ENCODE assay signal across 29 cellular contexts in the genomic region with DNA sequence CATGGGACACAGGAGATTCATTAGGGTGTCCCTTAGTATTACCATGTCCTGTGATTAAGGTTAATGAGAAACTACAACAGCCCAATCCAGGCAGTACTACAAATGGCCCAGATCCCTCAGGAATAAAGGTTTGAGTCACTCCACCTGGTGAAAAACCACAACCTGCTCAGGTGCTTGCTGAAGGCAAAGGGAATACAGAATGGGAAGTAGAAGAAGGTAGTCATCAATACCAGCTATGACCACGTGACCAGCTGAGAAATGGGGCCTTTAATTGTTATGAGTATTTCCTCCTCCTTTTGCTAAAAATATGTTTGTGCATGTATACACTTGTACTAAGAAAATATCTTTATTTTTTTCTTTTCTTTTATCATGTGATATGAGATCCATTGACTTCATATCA.
DNase-seq lines count a peak whose midpoint lies in the region; ATAC-seq, FAIRE-seq and TF ChIP-seq lines count a peak whose summit lies in the region.
"Had no signal": no experiment of that assay in that cellular context is flagged by ENCODE, and none has a peak within 500 bp of the region (broad histone marks: within the 10 kb centered on the region; RNA-seq: fewer than 3 reads in every experiment).

No MANE protein-coding gene starts in this region.

- no peak for FAIRE-seq in HepG2 (lab: Jason Lieb, UNC)
- no peak for FAIRE-seq in bronchial epithelial cell (lab: Jason Lieb, UNC)
- FAIRE-seq: A204.1, GM12878, GM12892, GM18507 had no signal

- no peak for TF ChIP-seq CTCF in HepG2 (CRISPR knock-in tag; IDR thresholded peaks at IDR 0.05)
- TF ChIP-seq CTCF in right lobe of liver (IDR thresholded peaks at IDR 0.05) = no peak
- TF ChIP-seq CTCF in bronchial epithelial cell (IDR thresholded peaks at IDR 0.05; ENCODE audit: insufficient read depth, low read length, severe bottlenecking) = no peak
- TF ChIP-seq CTCF in foreskin keratinocyte (conservative IDR thresholded peaks at IDR 0.05) = no peak
- TF ChIP-seq CTCF in osteocyte (IDR thresholded peaks at IDR 0.05) = no peak

- no peaks in the 10 kb centered on the region for H3K79me2 ChIP-seq in HepG2 (ENCODE audit: insufficient read depth, low read length)

- WGBS in HepG2 (ENCODE audit: low lambda C conversion rate) = 0% methylated on average over 1 of the region's 1 CpG
- WGBS in right lobe of liver (ENCODE audit: insufficient coverage, low coverage, low lambda C conversion rate, missing lambda C conversion rate) = 27% methylated on average over 1 of the region's 1 CpG

- H3K36me3 Mint-ChIP-seq in osteocyte (ENCODE audit: unreplicated experiment) = peaks cover 4% of the 10 kb centered on the region
- H3K36me3 Mint-ChIP-seq: CD14-positive monocyte; CD4-positive, alpha-beta memory T cell; CD4-positive, CD25-positive, alpha-beta regulatory T cell; CD8-positive, alpha-beta memory T cell had no signal

- BruUV-seq in HepG2 (replicated peaks; lab: Mats Ljungman, UMichigan) = no TSS peak

- H3K4me1 Mint-ChIP-seq in osteocyte (ENCODE audit: unreplicated experiment) = peaks cover 30% of the 10 kb centered on the region
- H3K4me1 Mint-ChIP-seq: CD14-positive monocyte; CD4-positive, alpha-beta memory T cell; CD4-positive, CD25-positive, alpha-beta regulatory T cell; CD8-positive, alpha-beta memory T cell had no signal

- H3K9me3 ChIP-seq in HepG2 (ENCODE audit: low read length) (peaks cover 92% of the 10 kb centered on the region), right lobe of liver (no peaks in the 10 kb centered on the region)

- in situ Hi-C loops in HepG2 (cut with HindIII; ENCODE audit: extremely low pct_ligation_motif_present, low pct_unique_long_range_greater_than_20kb) = no loop called here

- no peaks in the 10 kb centered on the region for H3K27me3 Mint-ChIP-seq in osteocyte (ENCODE audit: unreplicated experiment)
- H3K27me3 Mint-ChIP-seq: CD4-positive, alpha-beta memory T cell; CD4-positive, CD25-positive, alpha-beta regulatory T cell; CD8-positive, alpha-beta memory T cell had no signal

- H2AFZ ChIP-seq in HepG2 (ENCODE audit: low read length) = no peak overlapping the region

- DNase-seq in HepG2 (ENCODE audit: low spot score) = no peak
- no peak for DNase-seq in right lobe of liver
- peak; percentile 67 for DNase-seq in bronchial epithelial cell (ENCODE audit: low read depth)
- peak; percentile 60 to 84 for DNase-seq in foreskin keratinocyte
- DNase-seq in osteocyte (ENCODE audit: extremely low spot score, unreplicated experiment) = no peak
- no peak for DNase-seq in activated CD8-positive, alpha-beta memory T cell treated with anti-CD3 and anti-CD28 coated beads, Interleukin-2, amount 50 U/mL, for 4 hours
- DNase-seq: 8988T; ACHN; BE2C; C1 segment of cervical spinal cord; CD4-positive, alpha-beta memory T cell; CD4-positive, CD25-positive, alpha-beta regulatory T cell; CD8-positive, alpha-beta memory T cell; COR-L47; DMS 273 treated with DMSO at 0.1 percent for 48 hours; DMS153; DMS53; DMS79; DND-41; EL; GDM1 had no signal

- peak overlapping the region; percentile 59 for H3K27ac Mint-ChIP-seq in osteocyte (ENCODE audit: unreplicated experiment)
- H3K27ac Mint-ChIP-seq: CD14-positive monocyte; CD4-positive, alpha-beta memory T cell; CD4-positive, CD25-positive, alpha-beta regulatory T cell; CD8-positive, alpha-beta memory T cell had no signal

- TF ChIP-seq RAD21 in HepG2 (CRISPR knock-in tag; IDR thresholded peaks at IDR 0.05) = no peak

- CTCF ChIA-PET in HepG2 (lab: Yijun Ruan, JAX; ENCODE audit: low intra/inter-chr PET ratio, low total read pairs) = no interaction called here

- ATAC-seq in HepG2 (no peak), right lobe of liver (no peak), foreskin keratinocyte (peak; percentile 93), esophagus mucosa (no peak), GM19452 (IDR thresholded peaks at IDR 0.05; ENCODE audit: unreplicated experiment) (no peak)
- ATAC-seq: GM12878 had no signal

- H3K27ac ChIP-seq in HepG2 (ENCODE audit: extremely low read length, insufficient read depth, low read length) (no peak overlapping the region), right lobe of liver (no peak overlapping the region), foreskin keratinocyte (no peak overlapping the region)
- H3K27ac ChIP-seq: BLaER1 had no signal

- H3K4me2 ChIP-seq in HepG2 (ENCODE audit: low read depth, low read length) = no peak overlapping the region
- H3K4me2 ChIP-seq: BLaER1 had no signal

- no peak overlapping the region for H3K4me3 Mint-ChIP-seq in osteocyte (ENCODE audit: unreplicated experiment)
- H3K4me3 Mint-ChIP-seq: CD14-positive monocyte; CD4-positive, alpha-beta memory T cell; CD4-positive, CD25-positive, alpha-beta regulatory T cell; CD8-positive, alpha-beta memory T cell had no signal

- H3K4me3 ChIP-seq in HepG2 (replicated peaks in 1 of 3; ENCODE audit: insufficient read depth in 1 of 3, low read depth in 2 of 3, low read length in 3 of 3) (no peak overlapping the region), right lobe of liver (no peak overlapping the region), bronchial epithelial cell (ENCODE audit: low read depth, low read length) (no peak overlapping the region)
- H3K4me3 ChIP-seq: BLaER1, GM12878 had no signal

- H3K9ac ChIP-seq in HepG2 (ENCODE audit: insufficient read depth, low read depth, low read length) = no peak overlapping the region
- H3K9ac ChIP-seq: BLaER1 had no signal

- peaks cover 5% of the 10 kb centered on the region for H3K9me3 Mint-ChIP-seq in osteocyte (ENCODE audit: unreplicated experiment)

- H4K20me1 ChIP-seq in HepG2 (ENCODE audit: insufficient read depth, low read length) = no peaks in the 10 kb centered on the region
- H4K20me1 ChIP-seq: BLaER1 had no signal

- POLR2A ChIA-PET in HepG2 (lab: Yijun Ruan, JAX) = no interaction called here

- no peaks in the 10 kb centered on the region; a peak in 1 of 5 replicates for H3K27me3 ChIP-seq in HepG2 (ENCODE audit: control insufficient read depth in 1 of 2, insufficient read depth in 2 of 2, low read length in 2 of 2)
- H3K27me3 ChIP-seq in right lobe of liver = no peaks in the 10 kb centered on the region
- H3K27me3 ChIP-seq in bronchial epithelial cell (ENCODE audit: control insufficient read depth, insufficient read depth, low read length) = no peaks in the 10 kb centered on the region
- no peaks in the 10 kb centered on the region for H3K27me3 ChIP-seq in foreskin keratinocyte
- H3K27me3 ChIP-seq: BE2C, BLaER1 had no signal

- H3K4me1 ChIP-seq in HepG2 (ENCODE audit: insufficient read depth, low read length) = no peaks in the 10 kb centered on the region
- no peaks in the 10 kb centered on the region for H3K4me1 ChIP-seq in right lobe of liver
- H3K4me1 ChIP-seq in foreskin keratinocyte = peaks cover 2% of the 10 kb centered on the region
- H3K4me1 ChIP-seq: BE2C, BLaER1 had no signal

- TF ChIP-seq EP300 in HepG2 (IDR thresholded peaks at IDR 0.05; ENCODE audit: low read depth in 2 of 2, low read length in 2 of 2) (no peak), HepG2 (CRISPR knock-in tag; IDR thresholded peaks at IDR 0.05; ENCODE audit: borderline replicate concordance) (no peak)

- H3K36me3 ChIP-seq in HepG2 (replicated peaks in 1 of 2; ENCODE audit: control insufficient read depth in 1 of 2, insufficient read depth in 2 of 2, low read length in 2 of 2) = no peaks in the 10 kb centered on the region
- H3K36me3 ChIP-seq in right lobe of liver = no peaks in the 10 kb centered on the region
- H3K36me3 ChIP-seq in bronchial epithelial cell (ENCODE audit: control insufficient read depth, insufficient read depth, low read length) = no peaks in the 10 kb centered on the region
- H3K36me3 ChIP-seq: BE2C, BLaER1 had no signal

- TF ChIP-seq POLR2A in HepG2 (IDR thresholded peaks at IDR 0.05; ENCODE audit: insufficient read depth in 1 of 2, low read depth in 2 of 2, low read length in 2 of 2) = no peak
- no peak for TF ChIP-seq POLR2A in right lobe of liver (IDR thresholded peaks at IDR 0.05)

- intact Hi-C loops in HepG2 (cut with micrococcal nuclease; ENCODE audit: unreplicated experiment) = no loop called here
- intact Hi-C loops in right lobe of liver (cut with DNase I) = no loop called here

TF ChIP-seq in HepG2, 621 proteins besides CTCF, POLR2A, EP300 and RAD21:
- TF ChIP-seq RAD51 (IDR thresholded peaks at IDR 0.05; ENCODE audit: borderline replicate concordance) = peak; percentile 43; the same call in 1 of the 2 replicates
- TF ChIP-seq ZNF543 (CRISPR knock-in tag; IDR thresholded peaks at IDR 0.05) = no peak
TF ChIP-seq in HepG2: peak in this region for 1.

Comparison
In these comparisons a context has a peak if more than half of its experiments do, and no peak if none do; other contexts are left out.
1. DNase-seq: peak in bronchial epithelial cell (single experiment) and foreskin keratinocyte (2 of 2); none in HepG2 (single experiment), right lobe of liver (0 of 3), osteocyte (single experiment) and activated CD8-positive, alpha-beta memory T cell treated with anti-CD3 and anti-CD28 coated beads, Interleukin-2, amount 50 U/mL, for 4 hours (single experiment).